27 cellular contexts compared by ENCODE assay signal in genomic region chr9:83440641-83441040, GRCh38.
"Had no signal": no experiment of that assay in that cellular context is flagged by ENCODE, and none has a peak within 500 bp of the region (broad histone marks: within the 10 kb centered on the region; RNA-seq: fewer than 3 reads in every experiment).

No MANE protein-coding gene starts in this region.

- H3K27ac ChIP-seq: colonic mucosa, epithelial cell of prostate, foreskin keratinocyte, hepatocyte, psoas muscle, thoracic aorta, vagina had no signal

- H3K27ac Mint-ChIP-seq: dendritic cell treated with granulocyte-macrophage colony-stimulating factor and Interleukin-4, amounts not matched to agents 40 ng/mL and 50 ng/mL, for 4 days; endodermal cell; naive thymus-derived CD4-positive, alpha-beta T cell; nephron progenitor cell had no signal

- H3K4me1 ChIP-seq: colonic mucosa, foreskin keratinocyte, psoas muscle had no signal

- DNase-seq: colonic mucosa; effector CD8-positive, alpha-beta T cell; endodermal cell; foreskin keratinocyte; kidney; mesenchymal stem cell; midbrain; naive thymus-derived CD4-positive, alpha-beta T cell; nephron progenitor cell; nucleus accumbens; posterior cingulate gyrus; psoas muscle; sigmoid colon; stimulated activated CD4-positive, alpha-beta T cell treated with anti-CD3 and anti-CD28 coated beads, Interleukin-2, amount 100 ng/mL, for 48 hours; stimulated activated CD8-positive, alpha-beta memory T cell treated with anti-CD3 and anti-CD28 coated beads, Interleukin-4, amount 100 ng/mL, for 48 hours; stimulated activated naive CD4-positive, alpha-beta T cell treated with Interleukin-2 at 50 U/mL for 16 hours; substantia nigra had no signal

- H3K79me2 ChIP-seq: hepatocyte had no signal

- H2AFZ ChIP-seq: hepatocyte had no signal

- H3K4me1 Mint-ChIP-seq: endodermal cell; naive thymus-derived CD4-positive, alpha-beta T cell had no signal

- H3K27me3 ChIP-seq: colonic mucosa, foreskin keratinocyte, gastroesophageal sphincter, heart left ventricle, hepatocyte, sigmoid colon, tibial nerve, vagina had no signal

- H3K27me3 Mint-ChIP-seq: dendritic cell treated with granulocyte-macrophage colony-stimulating factor and Interleukin-4, amounts not matched to agents 40 ng/mL and 50 ng/mL, for 4 days; naive thymus-derived CD4-positive, alpha-beta T cell had no signal

- H3K36me3 ChIP-seq: colonic mucosa, gastroesophageal sphincter, heart left ventricle, sigmoid colon, thoracic aorta, tibial nerve, vagina had no signal

- H3K9me3 Mint-ChIP-seq: dendritic cell treated with granulocyte-macrophage colony-stimulating factor and Interleukin-4, amounts not matched to agents 40 ng/mL and 50 ng/mL, for 4 days; endodermal cell; naive thymus-derived CD4-positive, alpha-beta T cell; nephron progenitor cell had no signal

- H3K9me3 ChIP-seq: colonic mucosa, gastroesophageal sphincter, heart left ventricle, psoas muscle, sigmoid colon, thoracic aorta, tibial nerve, vagina had no signal

- H3K4me2 ChIP-seq: hepatocyte had no signal

- ATAC-seq: esophagus mucosa; foreskin keratinocyte; gastroesophageal sphincter; left lobe of liver; naive thymus-derived CD4-positive, alpha-beta T cell; psoas muscle had no signal

- H3K4me3 Mint-ChIP-seq: dendritic cell treated with granulocyte-macrophage colony-stimulating factor and Interleukin-4, amounts not matched to agents 40 ng/mL and 50 ng/mL, for 4 days; endodermal cell; naive thymus-derived CD4-positive, alpha-beta T cell; nephron progenitor cell had no signal

- H3K4me3 ChIP-seq: colonic mucosa, gastroesophageal sphincter, heart left ventricle, hepatocyte, psoas muscle, sigmoid colon, thoracic aorta, tibial nerve, vagina had no signal
